17 cellular contexts compared by ENCODE assay signal in genomic region chr6:98529364-98529763, GRCh38.
A peak's percentile ranks its signal among the peaks of the same experiment; 100 is the strongest.
DNase-seq lines count a peak whose midpoint lies in the region; ATAC-seq and TF ChIP-seq lines count a peak whose summit lies in the region.
"Had no signal": no experiment of that assay in that cellular context is flagged by ENCODE, and none has a peak within 500 bp of the region (broad histone marks: within the 10 kb centered on the region; RNA-seq: fewer than 3 reads in every experiment).

No MANE protein-coding gene starts in this region.

- peaks cover 6% of the 10 kb centered on the region; the same call in 1 of the 2 replicates for H3K4me1 ChIP-seq in GM23338 (ENCODE audit: insufficient read depth)

- no peaks in the 10 kb centered on the region for H3K9me2 ChIP-seq in GM23338 (ENCODE audit: insufficient read depth)
- H3K9me2 ChIP-seq: SK-N-SH had no signal

- intact Hi-C loops in head of caudate nucleus (cut with DNase I): no loop called here

- peaks cover 17% of the 10 kb centered on the region for H3K36me3 Mint-ChIP-seq in GM23338 (ENCODE audit: low read depth)

- ATAC-seq in GM23338 (no peak), HG02970 (IDR thresholded peaks at IDR 0.05; ENCODE audit: low FRiP score, unreplicated experiment) (no peak)
- ATAC-seq: Panc1 had no signal

- H3K4me2 ChIP-seq in GM23338: no peak overlapping the region
- H3K4me2 ChIP-seq: SK-N-SH had no signal

- no peaks in the 10 kb centered on the region for H4K20me1 ChIP-seq in GM23338 (replicated peaks; ENCODE audit: insufficient read depth)

- no peak overlapping the region for H3K27ac ChIP-seq in GM23338 (ENCODE audit: low read depth)

- peaks cover 18% of the 10 kb centered on the region for H3K9me3 Mint-ChIP-seq in GM23338

- no peak overlapping the region for H3K4me3 ChIP-seq in GM23338

- peaks cover 16% of the 10 kb centered on the region for H3K4me1 Mint-ChIP-seq in GM23338

- H2AFZ ChIP-seq in GM23338: no peak overlapping the region

- no peak overlapping the region for H3K4me3 Mint-ChIP-seq in GM23338
- H3K4me3 Mint-ChIP-seq: CD4-positive, alpha-beta T cell had no signal

- H3K27ac Mint-ChIP-seq in GM23338: no peak overlapping the region
- H3K27ac Mint-ChIP-seq: CD4-positive, alpha-beta T cell had no signal

- no peaks in the 10 kb centered on the region for H3F3A ChIP-seq in GM23338 (replicated peaks; ENCODE audit: low read depth)

- DNase-seq in GM23338 (ENCODE audit: low spot score) (peak; percentile 26), NCI-H2171 treated with DMSO at 0.1 percent for 48 hours (lab: John Stamatoyannopoulos, UW) (peak; percentile 69), head of caudate nucleus (peak; percentile 12 to 88 (median 64)), pons (ENCODE audit: low spot score) (peak; percentile 67), T-helper 1 cell (no peak)
- DNase-seq in activated CD8-positive, alpha-beta memory T cell treated with anti-CD3 and anti-CD28 coated beads, Interleukin-2, amount 50 U/mL, for 48 hours: no peak
- DNase-seq: AML-193; Calu3; CD4-positive, alpha-beta T cell; DND-41; KG1; NCI-H1092; NCI-H774; Right ventricle myocardium superior; SK-N-SH had no signal

- no peaks in the 10 kb centered on the region for H3K36me3 ChIP-seq in GM23338 (ENCODE audit: insufficient read depth)

- no peaks in the 10 kb centered on the region for H3K27me3 ChIP-seq in GM23338 (ENCODE audit: insufficient read depth)

- no peaks in the 10 kb centered on the region for H3K79me2 ChIP-seq in GM23338 (replicated peaks; ENCODE audit: insufficient read depth)

- peaks cover 3% of the 10 kb centered on the region for H3K27me3 Mint-ChIP-seq in GM23338 (ENCODE audit: insufficient read depth, low read depth, poor library complexity)
- H3K27me3 Mint-ChIP-seq: CD4-positive, alpha-beta T cell had no signal

- no peak for TF ChIP-seq CTCF in GM23338 (conservative IDR thresholded peaks at IDR 0.05; ENCODE audit: low read depth in 2 of 2)

TF ChIP-seq in GM23338, 12 proteins besides CTCF, POLR2A, EP300 and RAD21:
- TF ChIP-seq EZH2 (IDR thresholded peaks at IDR 0.05; ENCODE audit: low read depth, unreplicated experiment): no peak
- TF ChIP-seq ZNF331 (CRISPR knock-in tag; IDR thresholded peaks at IDR 0.05; ENCODE audit: low read depth): no peak
- TF ChIP-seq, protein P1, sequence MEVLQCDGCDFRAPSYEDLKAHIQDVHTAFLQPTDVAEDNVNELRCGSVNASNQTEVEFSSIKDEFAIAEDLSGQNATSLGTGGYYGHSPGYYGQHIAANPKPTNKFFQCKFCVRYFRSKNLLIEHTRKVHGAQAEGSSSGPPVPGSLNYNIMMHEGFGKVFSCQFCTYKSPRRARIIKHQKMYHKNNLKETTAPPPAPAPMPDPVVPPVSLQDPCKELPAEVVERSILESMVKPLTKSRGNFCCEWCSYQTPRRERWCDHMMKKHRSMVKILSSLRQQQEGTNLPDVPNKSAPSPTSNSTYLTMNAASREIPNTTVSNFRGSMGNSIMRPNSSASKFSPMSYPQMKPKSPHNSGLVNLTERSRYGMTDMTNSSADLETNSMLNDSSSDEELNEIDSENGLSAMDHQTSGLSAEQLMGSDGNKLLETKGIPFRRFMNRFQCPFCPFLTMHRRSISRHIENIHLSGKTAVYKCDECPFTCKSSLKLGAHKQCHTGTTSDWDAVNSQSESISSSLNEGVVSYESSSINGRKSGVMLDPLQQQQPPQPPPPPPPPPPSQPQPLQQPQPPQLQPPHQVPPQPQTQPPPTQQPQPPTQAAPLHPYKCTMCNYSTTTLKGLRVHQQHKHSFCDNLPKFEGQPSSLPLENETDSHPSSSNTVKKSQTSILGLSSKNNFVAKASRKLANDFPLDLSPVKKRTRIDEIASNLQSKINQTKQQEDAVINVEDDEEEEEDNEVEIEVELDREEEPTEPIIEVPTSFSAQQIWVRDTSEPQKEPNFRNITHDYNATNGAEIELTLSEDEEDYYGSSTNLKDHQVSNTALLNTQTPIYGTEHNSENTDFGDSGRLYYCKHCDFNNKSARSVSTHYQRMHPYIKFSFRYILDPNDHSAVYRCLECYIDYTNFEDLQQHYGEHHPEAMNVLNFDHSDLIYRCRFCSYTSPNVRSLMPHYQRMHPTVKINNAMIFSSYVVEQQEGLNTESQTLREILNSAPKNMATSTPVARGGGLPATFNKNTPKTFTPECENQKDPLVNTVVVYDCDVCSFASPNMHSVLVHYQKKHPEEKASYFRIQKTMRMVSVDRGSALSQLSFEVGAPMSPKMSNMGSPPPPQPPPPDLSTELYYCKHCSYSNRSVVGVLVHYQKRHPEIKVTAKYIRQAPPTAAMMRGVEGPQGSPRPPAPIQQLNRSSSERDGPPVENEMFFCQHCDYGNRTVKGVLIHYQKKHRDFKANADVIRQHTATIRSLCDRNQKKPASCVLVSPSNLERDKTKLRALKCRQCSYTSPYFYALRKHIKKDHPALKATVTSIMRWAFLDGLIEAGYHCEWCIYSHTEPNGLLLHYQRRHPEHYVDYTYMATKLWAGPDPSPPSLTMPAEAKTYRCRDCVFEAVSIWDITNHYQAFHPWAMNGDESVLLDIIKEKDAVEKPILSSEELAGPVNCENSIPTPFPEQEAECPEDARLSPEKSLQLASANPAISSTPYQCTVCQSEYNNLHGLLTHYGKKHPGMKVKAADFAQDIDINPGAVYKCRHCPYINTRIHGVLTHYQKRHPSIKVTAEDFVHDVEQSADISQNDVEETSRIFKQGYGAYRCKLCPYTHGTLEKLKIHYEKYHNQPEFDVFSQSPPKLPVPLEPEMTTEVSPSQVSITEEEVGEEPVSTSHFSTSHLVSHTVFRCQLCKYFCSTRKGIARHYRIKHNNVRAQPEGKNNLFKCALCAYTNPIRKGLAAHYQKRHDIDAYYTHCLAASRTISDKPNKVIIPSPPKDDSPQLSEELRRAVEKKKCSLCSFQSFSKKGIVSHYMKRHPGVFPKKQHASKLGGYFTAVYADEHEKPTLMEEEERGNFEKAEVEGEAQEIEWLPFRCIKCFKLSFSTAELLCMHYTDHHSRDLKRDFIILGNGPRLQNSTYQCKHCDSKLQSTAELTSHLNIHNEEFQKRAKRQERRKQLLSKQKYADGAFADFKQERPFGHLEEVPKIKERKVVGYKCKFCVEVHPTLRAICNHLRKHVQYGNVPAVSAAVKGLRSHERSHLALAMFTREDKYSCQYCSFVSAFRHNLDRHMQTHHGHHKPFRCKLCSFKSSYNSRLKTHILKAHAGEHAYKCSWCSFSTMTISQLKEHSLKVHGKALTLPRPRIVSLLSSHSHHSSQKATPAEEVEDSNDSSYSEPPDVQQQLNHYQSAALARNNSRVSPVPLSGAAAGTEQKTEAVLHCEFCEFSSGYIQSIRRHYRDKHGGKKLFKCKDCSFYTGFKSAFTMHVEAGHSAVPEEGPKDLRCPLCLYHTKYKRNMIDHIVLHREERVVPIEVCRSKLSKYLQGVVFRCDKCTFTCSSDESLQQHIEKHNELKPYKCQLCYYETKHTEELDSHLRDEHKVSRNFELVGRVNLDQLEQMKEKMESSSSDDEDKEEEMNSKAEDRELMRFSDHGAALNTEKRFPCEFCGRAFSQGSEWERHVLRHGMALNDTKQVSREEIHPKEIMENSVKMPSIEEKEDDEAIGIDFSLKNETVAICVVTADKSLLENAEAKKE (CRISPR knock-in tag; IDR thresholded peaks at IDR 0.05): no peak
- TF ChIP-seq CREB1 (CRISPR knock-in tag; IDR thresholded peaks at IDR 0.05; ENCODE audit: low read depth): no peak
- no peak for TF ChIP-seq POLR2AphosphoS5 (IDR thresholded peaks at IDR 0.05; ENCODE audit: low read depth)
- TF ChIP-seq, protein P2, sequence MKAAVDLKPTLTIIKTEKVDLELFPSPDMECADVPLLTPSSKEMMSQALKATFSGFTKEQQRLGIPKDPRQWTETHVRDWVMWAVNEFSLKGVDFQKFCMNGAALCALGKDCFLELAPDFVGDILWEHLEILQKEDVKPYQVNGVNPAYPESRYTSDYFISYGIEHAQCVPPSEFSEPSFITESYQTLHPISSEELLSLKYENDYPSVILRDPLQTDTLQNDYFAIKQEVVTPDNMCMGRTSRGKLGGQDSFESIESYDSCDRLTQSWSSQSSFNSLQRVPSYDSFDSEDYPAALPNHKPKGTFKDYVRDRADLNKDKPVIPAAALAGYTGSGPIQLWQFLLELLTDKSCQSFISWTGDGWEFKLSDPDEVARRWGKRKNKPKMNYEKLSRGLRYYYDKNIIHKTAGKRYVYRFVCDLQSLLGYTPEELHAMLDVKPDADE (IDR thresholded peaks at IDR 0.05): no peak
- TF ChIP-seq EZH2phosphoT487 (IDR thresholded peaks at IDR 0.05; ENCODE audit: unreplicated experiment): no peak
- TF ChIP-seq JUNB (IDR thresholded peaks at IDR 0.05; ENCODE audit: unreplicated experiment): no peak
- no peak for TF ChIP-seq ZNF114 (CRISPR knock-in tag; IDR thresholded peaks at IDR 0.05)
- no peak for TF ChIP-seq NANOG (IDR thresholded peaks at IDR 0.05; ENCODE audit: borderline replicate concordance)
- TF ChIP-seq, protein P3, sequence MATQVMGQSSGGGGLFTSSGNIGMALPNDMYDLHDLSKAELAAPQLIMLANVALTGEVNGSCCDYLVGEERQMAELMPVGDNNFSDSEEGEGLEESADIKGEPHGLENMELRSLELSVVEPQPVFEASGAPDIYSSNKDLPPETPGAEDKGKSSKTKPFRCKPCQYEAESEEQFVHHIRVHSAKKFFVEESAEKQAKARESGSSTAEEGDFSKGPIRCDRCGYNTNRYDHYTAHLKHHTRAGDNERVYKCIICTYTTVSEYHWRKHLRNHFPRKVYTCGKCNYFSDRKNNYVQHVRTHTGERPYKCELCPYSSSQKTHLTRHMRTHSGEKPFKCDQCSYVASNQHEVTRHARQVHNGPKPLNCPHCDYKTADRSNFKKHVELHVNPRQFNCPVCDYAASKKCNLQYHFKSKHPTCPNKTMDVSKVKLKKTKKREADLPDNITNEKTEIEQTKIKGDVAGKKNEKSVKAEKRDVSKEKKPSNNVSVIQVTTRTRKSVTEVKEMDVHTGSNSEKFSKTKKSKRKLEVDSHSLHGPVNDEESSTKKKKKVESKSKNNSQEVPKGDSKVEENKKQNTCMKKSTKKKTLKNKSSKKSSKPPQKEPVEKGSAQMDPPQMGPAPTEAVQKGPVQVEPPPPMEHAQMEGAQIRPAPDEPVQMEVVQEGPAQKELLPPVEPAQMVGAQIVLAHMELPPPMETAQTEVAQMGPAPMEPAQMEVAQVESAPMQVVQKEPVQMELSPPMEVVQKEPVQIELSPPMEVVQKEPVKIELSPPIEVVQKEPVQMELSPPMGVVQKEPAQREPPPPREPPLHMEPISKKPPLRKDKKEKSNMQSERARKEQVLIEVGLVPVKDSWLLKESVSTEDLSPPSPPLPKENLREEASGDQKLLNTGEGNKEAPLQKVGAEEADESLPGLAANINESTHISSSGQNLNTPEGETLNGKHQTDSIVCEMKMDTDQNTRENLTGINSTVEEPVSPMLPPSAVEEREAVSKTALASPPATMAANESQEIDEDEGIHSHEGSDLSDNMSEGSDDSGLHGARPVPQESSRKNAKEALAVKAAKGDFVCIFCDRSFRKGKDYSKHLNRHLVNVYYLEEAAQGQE (IDR thresholded peaks at IDR 0.05; ENCODE audit: unreplicated experiment): no peak
- no peak for TF ChIP-seq STAT1 (IDR thresholded peaks at IDR 0.05; ENCODE audit: unreplicated experiment)

Comparison
In these comparisons a context has a peak if more than half of its experiments do, and no peak if none do; other contexts are left out.
1. DNase-seq: peak in GM23338 (single experiment), NCI-H2171 treated with DMSO at 0.1 percent for 48 hours (single experiment), head of caudate nucleus (42 of 42) and pons (single experiment); none in activated CD8-positive, alpha-beta memory T cell treated with anti-CD3 and anti-CD28 coated beads, Interleukin-2, amount 50 U/mL, for 48 hours (single experiment) and T-helper 1 cell (0 of 5).